In genomic region chr10:11468126-11468742, GRCh38 we compare ENCODE assay signal across 1 cellular context.
TF ChIP-seq lines count a peak whose summit lies in the region.

No MANE protein-coding gene starts in this region.

TF ChIP-seq in endothelial cell of umbilical vein, 7 proteins besides CTCF, POLR2A, EP300 and RAD21 (continued from another document):
- TF ChIP-seq GATA2 (IDR thresholded peaks at IDR 0.05; ENCODE audit: insufficient read depth, insufficient read length, low read depth, low read length) (no peak), POLR2AphosphoS5 (IDR thresholded peaks at IDR 0.05; ENCODE audit: insufficient read depth, low read depth, low read length) (peak; percentile 21), MAX (IDR thresholded peaks at IDR 0.05; ENCODE audit: insufficient read depth, insufficient read length) (no peak), FOS (IDR thresholded peaks at IDR 0.05; ENCODE audit: borderline replicate concordance, insufficient read depth, low read length) (no peak)
TF ChIP-seq in endothelial cell of umbilical vein: peak in this region for 1.
